In genomic region chr15:61199681-61200080, GRCh38 we compare ENCODE assay signal across 20 cellular contexts.
"Had no signal": no experiment of that assay in that cellular context is flagged by ENCODE, and none has a peak within 500 bp of the region (broad histone marks: within the 10 kb centered on the region; RNA-seq: fewer than 3 reads in every experiment).

No MANE protein-coding gene starts in this region.

- H3K9me3 ChIP-seq: adrenal gland, body of pancreas, colonic mucosa, neutrophil, sigmoid colon, suprapubic skin, tibial nerve had no signal

- H3K27me3 ChIP-seq: adrenal gland, body of pancreas, colonic mucosa, neutrophil, sigmoid colon, suprapubic skin, tibial nerve had no signal

- H3K4me1 ChIP-seq: adrenal gland, body of pancreas, colonic mucosa had no signal

- DNase-seq: activated B cell treated with CpG ODN at 0.5 μM for 24 hours; activated CD8-positive, alpha-beta T cell treated with anti-CD3 and anti-CD28 coated beads, Interleukin-2, amount 10 ng/mL, durations not matched to agents 7 days and 5 days; activated effector memory CD4-positive, alpha-beta T cell treated with Interleukin-2 at 50 U/mL for 16 hours; activated naive CD4-positive, alpha-beta T cell treated with anti-CD3 and anti-CD28 coated beads for 36 hours; activated naive CD8-positive, alpha-beta T cell treated with anti-CD3 and anti-CD28 coated beads for 36 hours; adrenal gland; aorta; body of pancreas; colonic mucosa; effector CD8-positive, alpha-beta T cell; hippocampal formation; left cardiac atrium; left ventricle myocardium superior; retina; sigmoid colon; stimulated activated naive CD4-positive, alpha-beta T cell; T-helper 2 cell had no signal

- H3K36me3 ChIP-seq: adrenal gland, colonic mucosa, neutrophil, sigmoid colon, suprapubic skin, tibial nerve had no signal

- ATAC-seq: activated CD8-positive, alpha-beta T cell treated with anti-CD3 and anti-CD28 coated beads, Interleukin-2, amount 10 ng/mL, durations not matched to agents 7 days and 5 days; body of pancreas; left cardiac atrium; left ventricle myocardium superior had no signal

- H3K4me3 ChIP-seq: adrenal gland, body of pancreas, colonic mucosa, sigmoid colon, suprapubic skin, tibial nerve had no signal

- H3K27ac ChIP-seq: adrenal gland, body of pancreas, colonic mucosa, neutrophil, sigmoid colon, suprapubic skin, tibial nerve had no signal
